10 cellular contexts compared by ENCODE assay signal in the genomic region with DNA sequence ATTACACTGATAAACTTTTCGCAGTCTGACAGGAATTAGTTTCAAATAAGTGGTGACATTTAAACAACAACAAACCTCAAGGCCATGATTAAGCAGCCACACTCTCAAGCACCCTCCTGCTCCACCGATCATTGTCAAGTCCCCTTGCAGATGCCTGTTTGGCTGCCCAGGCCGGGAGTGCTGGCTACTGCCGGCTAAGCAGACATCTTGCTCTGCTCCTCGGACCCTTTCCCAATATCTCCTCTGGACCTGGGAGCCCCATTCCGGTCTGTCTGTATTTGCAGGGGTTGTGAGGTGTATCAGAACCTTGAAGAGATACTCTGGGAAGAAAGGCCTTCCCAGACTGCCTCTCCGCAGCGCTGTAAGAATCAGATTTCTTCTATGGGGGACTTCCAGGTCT. TPM values are rescaled to one million over a fixed set of nuclear protein-coding genes. Genes with fewer than 3 reads are reported as not detected.
DNase-seq lines count a peak whose midpoint lies in the region; ATAC-seq and TF ChIP-seq lines count a peak whose summit lies in the region.
"Not testable (repeated sequence)": the region's sequence is repeated elsewhere in the genome, so short reads cannot be mapped to it uniquely, and the experiment has no call there.
"Had no signal": no experiment of that assay in that cellular context is flagged by ENCODE, and none has a peak within 500 bp of the region (broad histone marks: within the 10 kb centered on the region; RNA-seq: fewer than 3 reads in every experiment).

No MANE protein-coding gene starts in this region.

- H3K79me2 ChIP-seq in mesendoderm (ENCODE audit: control insufficient read depth, insufficient read depth, low read length) = not testable (repeated sequence)

- BruUV-seq in Panc1 (replicated peaks; lab: Mats Ljungman, UMichigan) = not testable (repeated sequence)

- not testable (repeated sequence) for H3K4me1 Mint-ChIP-seq in progenitor cell of endocrine pancreas (ENCODE audit: low read depth); stimulated activated memory B cell treated with anti-CD40 and anti-IgM and Interleukin-4, amounts not matched to agents 10 μg/mL and 1 μg/mL and 100 μg/mL, for 72 hours

- H3K9me3 ChIP-seq in Panc1 (ENCODE audit: control insufficient read depth, insufficient read depth, low read depth, low read length); esophagus muscularis mucosa; right cardiac atrium (ENCODE audit: control insufficient read depth, low read length): not testable (repeated sequence)

- TF ChIP-seq EP300 in esophagus muscularis mucosa (IDR thresholded peaks at IDR 0.05) = not testable (repeated sequence)

- not testable (repeated sequence) for H3K56ac ChIP-seq in mesendoderm (ENCODE audit: low read length)

- not testable (repeated sequence) for H2AK5ac ChIP-seq in mesendoderm (ENCODE audit: low read length)

- H2BK120ac ChIP-seq in mesendoderm (ENCODE audit: low read depth, low read length) = not testable (repeated sequence)

- not testable (repeated sequence) for H2BK5ac ChIP-seq in mesendoderm (ENCODE audit: low read length)

- peak overlapping the region; percentile 71 for H3K18ac ChIP-seq in mesendoderm (ENCODE audit: low read length)

- H3K27ac Mint-ChIP-seq in progenitor cell of endocrine pancreas = peak overlapping the region; percentile 62
- H3K27ac Mint-ChIP-seq in stimulated activated memory B cell treated with anti-CD40 and anti-IgM and Interleukin-4, amounts not matched to agents 10 μg/mL and 1 μg/mL and 100 μg/mL, for 72 hours = not testable (repeated sequence)

- not testable (repeated sequence) for H3K79me1 ChIP-seq in mesendoderm (ENCODE audit: low read length)

- ATAC-seq in Panc1 = peak; percentile 43; the same call in 1 of the 2 replicates
- peak; percentile 48 to 54 for ATAC-seq in right cardiac atrium
- not testable (repeated sequence) for ATAC-seq in left lobe of liver
- ATAC-seq in stimulated activated memory B cell treated with anti-CD40 and anti-IgM and Interleukin-4, amounts not matched to agents 10 μg/mL and 1 μg/mL and 100 μg/mL, for 72 hours = peak; percentile 9

- H3K9me3 Mint-ChIP-seq in progenitor cell of endocrine pancreas (ENCODE audit: low read depth); stimulated activated memory B cell treated with anti-CD40 and anti-IgM and Interleukin-4, amounts not matched to agents 10 μg/mL and 1 μg/mL and 100 μg/mL, for 72 hours: not testable (repeated sequence)

- H3K4me1 ChIP-seq in Panc1 (ENCODE audit: control insufficient read depth, insufficient read depth, low read length); esophagus muscularis mucosa; right cardiac atrium (ENCODE audit: control insufficient read depth, insufficient read depth, low read length); mesendoderm (ENCODE audit: control insufficient read depth, low read depth, low read length): not testable (repeated sequence)

- DNase-seq in Panc1 (ENCODE audit: low read depth, low spot score) = not testable (repeated sequence)
- peak; percentile 79 for DNase-seq in esophagus muscularis mucosa (ENCODE audit: extremely low spot score)
- DNase-seq in right cardiac atrium = peak in 1 of 3 donors; percentile 38
- peak; percentile 43 for DNase-seq in left lobe of liver (ENCODE audit: low spot score)
- DNase-seq in mesendoderm = peak; percentile 40
- DNase-seq in progenitor cell of endocrine pancreas (ENCODE audit: low spot score, unreplicated experiment) = peak; percentile 19

- 86% methylated on average over 7 of the region's 8 CpGs for WGBS in esophagus muscularis mucosa
- WGBS in right cardiac atrium = 73% methylated on average over 7 of the region's 8 CpGs
- no CpG with 5 or more reads among the region's 8 CpGs for WGBS in mesendoderm (ENCODE audit: extremely low coverage, insufficient coverage, low lambda C conversion rate)

- CTCF ChIA-PET in Panc1 (lab: Charles Lee) = not testable (repeated sequence)

- intact Hi-C loops in Panc1 (cut with micrococcal nuclease; ENCODE audit: unreplicated experiment); esophagus muscularis mucosa (cut with DNase I); right cardiac atrium (cut with DNase I): not testable (repeated sequence)

- TF ChIP-seq CTCF in Panc1 (IDR thresholded peaks at IDR 0.05); esophagus muscularis mucosa (IDR thresholded peaks at IDR 0.05); progenitor cell of endocrine pancreas (IDR thresholded peaks at IDR 0.05; ENCODE audit: unreplicated experiment): not testable (repeated sequence)

- not testable (repeated sequence) for H4K8ac ChIP-seq in mesendoderm (ENCODE audit: low read depth, low read length)

- not testable (repeated sequence) for H3K36me3 Mint-ChIP-seq in progenitor cell of endocrine pancreas (ENCODE audit: insufficient read depth); stimulated activated memory B cell treated with anti-CD40 and anti-IgM and Interleukin-4, amounts not matched to agents 10 μg/mL and 1 μg/mL and 100 μg/mL, for 72 hours

- H3K27ac ChIP-seq in Panc1 (ENCODE audit: low read length); esophagus muscularis mucosa (replicated peaks in 1 of 4); right cardiac atrium (ENCODE audit: low read length): not testable (repeated sequence)
- H3K27ac ChIP-seq in mesendoderm (ENCODE audit: low read depth, low read length) = peak overlapping the region; percentile 62

- not testable (repeated sequence) for H3K36me3 ChIP-seq in Panc1 (ENCODE audit: control insufficient read depth, insufficient read depth, low read length); esophagus muscularis mucosa; mesendoderm (ENCODE audit: control insufficient read depth, insufficient read depth, low read length)

- in situ Hi-C loops in Panc1 (cut with HindIII; ENCODE audit: low pct_unique_long_range_greater_than_20kb, low sequenced_read_pairs) = not testable (repeated sequence)

- H3K27me3 ChIP-seq in Panc1 (ENCODE audit: control insufficient read depth, insufficient read depth, low read length); esophagus muscularis mucosa; right cardiac atrium (ENCODE audit: control insufficient read depth, insufficient read depth); mesendoderm (ENCODE audit: insufficient read depth, low read length, poor library complexity): not testable (repeated sequence)

- not testable (repeated sequence) for H3K4me3 Mint-ChIP-seq in progenitor cell of endocrine pancreas (ENCODE audit: low read depth); stimulated activated memory B cell treated with anti-CD40 and anti-IgM and Interleukin-4, amounts not matched to agents 10 μg/mL and 1 μg/mL and 100 μg/mL, for 72 hours

- TF ChIP-seq POLR2A in esophagus muscularis mucosa (IDR thresholded peaks at IDR 0.05; ENCODE audit: low read depth) = not testable (repeated sequence)

- not testable (repeated sequence) for H2BK15ac ChIP-seq in mesendoderm (replicated peaks; ENCODE audit: low read depth)

- H3K27me3 Mint-ChIP-seq in progenitor cell of endocrine pancreas; stimulated activated memory B cell treated with anti-CD40 and anti-IgM and Interleukin-4, amounts not matched to agents 10 μg/mL and 1 μg/mL and 100 μg/mL, for 72 hours: not testable (repeated sequence)

- H3K23ac ChIP-seq in mesendoderm (ENCODE audit: low read length) = not testable (repeated sequence)

- POLR2A ChIA-PET in Panc1 (lab: Charles Lee) = not testable (repeated sequence)

- not testable (repeated sequence) for H3K4me2 ChIP-seq in mesendoderm (ENCODE audit: low read length)

- not testable (repeated sequence) for H4K5ac ChIP-seq in mesendoderm (ENCODE audit: low read length)

- not testable (repeated sequence) for H3K9ac ChIP-seq in mesendoderm (ENCODE audit: low read length)

- H3K4me3 ChIP-seq in Panc1 (ENCODE audit: low read depth in 2 of 2, low read length in 2 of 2); esophagus muscularis mucosa; right cardiac atrium (ENCODE audit: low read length); mesendoderm (ENCODE audit: low read length): not testable (repeated sequence)

- H3K4ac ChIP-seq in mesendoderm (ENCODE audit: low read depth, low read length) = not testable (repeated sequence)

RNA-seq across cellular contexts. Expression of gene NPY4R, which starts 14.9 kb away (rescaled TPM):
- total RNA-seq in Panc1 (2021; ENCODE audit: unreplicated experiment) (2.2 TPM), esophagus muscularis mucosa (not detected), right cardiac atrium (under 1 TPM in 2 of 4 donors, not detected in 2; 0.19 to 0.40 TPM), left lobe of liver (not detected), progenitor cell of endocrine pancreas (0.67 and 0.71 TPM in 2 replicates)
- polyA plus RNA-seq in Panc1 (2012; ENCODE audit: insufficient read length) = 1.3 TPM
- 0.09 TPM for polyA plus RNA-seq in right cardiac atrium
- 0.11 TPM for polyA plus RNA-seq in mesendoderm (2013, experiment 1 of 2)
- polyA plus RNA-seq in mesendoderm (2013, experiment 2 of 2) = 0.03 TPM
- total RNA-seq: CD8-positive, alpha-beta T cell; GM23248; H7 had no signal
- polyA plus RNA-seq: GM23248 had no signal
